ENCODE assay signal across 1 cellular context in genomic region chr7:105649727-105650381, GRCh38.
TF ChIP-seq lines count a peak whose summit lies in the region.

No MANE protein-coding gene starts in this region.

TF ChIP-seq in WTC11, 78 proteins besides CTCF, POLR2A, EP300 and RAD21 (continued from another document):
- TF ChIP-seq, protein P1, sequence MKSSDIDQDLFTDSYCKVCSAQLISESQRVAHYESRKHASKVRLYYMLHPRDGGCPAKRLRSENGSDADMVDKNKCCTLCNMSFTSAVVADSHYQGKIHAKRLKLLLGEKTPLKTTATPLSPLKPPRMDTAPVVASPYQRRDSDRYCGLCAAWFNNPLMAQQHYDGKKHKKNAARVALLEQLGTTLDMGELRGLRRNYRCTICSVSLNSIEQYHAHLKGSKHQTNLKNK (CRISPR knock-in tag; IDR thresholded peaks at IDR 0.05) = no peak
- TF ChIP-seq, protein P2, sequence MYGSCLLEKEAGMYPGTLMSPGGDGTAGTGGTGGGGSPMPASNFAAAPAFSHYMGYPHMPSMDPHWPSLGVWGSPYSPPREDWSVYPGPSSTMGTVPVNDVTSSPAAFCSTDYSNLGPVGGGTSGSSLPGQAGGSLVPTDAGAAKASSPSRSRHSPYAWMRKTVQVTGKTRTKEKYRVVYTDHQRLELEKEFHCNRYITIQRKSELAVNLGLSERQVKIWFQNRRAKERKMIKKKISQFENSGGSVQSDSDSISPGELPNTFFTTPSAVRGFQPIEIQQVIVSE (CRISPR knock-in tag; IDR thresholded peaks at IDR 0.05; ENCODE audit: borderline replicate concordance) = no peak
- no peak for TF ChIP-seq MXD4 (CRISPR knock-in tag; IDR thresholded peaks at IDR 0.05; ENCODE audit: borderline replicate concordance)
- no peak for TF ChIP-seq ZNF232 (CRISPR knock-in tag; IDR thresholded peaks at IDR 0.05)
TF ChIP-seq in WTC11: peak in this region for 0.
